24 cellular contexts compared by ENCODE assay signal in the genomic region with DNA sequence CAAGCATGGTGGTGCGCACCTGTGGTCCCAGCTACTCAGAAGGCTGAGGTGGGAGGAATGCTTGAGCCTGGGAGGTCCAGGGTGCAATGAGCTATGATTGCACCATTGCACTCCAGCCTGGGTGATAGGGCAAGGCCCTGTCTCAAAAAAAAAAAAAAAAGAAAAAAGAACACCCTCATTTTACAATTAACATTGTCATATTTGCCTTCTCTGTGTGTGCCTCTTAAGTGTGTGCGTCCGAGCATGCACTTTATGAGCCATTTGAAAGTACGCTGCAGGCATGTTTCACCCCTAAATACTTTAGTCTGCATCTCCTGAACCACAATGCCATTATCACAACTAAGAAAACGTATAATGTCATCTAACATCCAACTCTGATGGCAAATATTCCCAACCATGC. TPM values are rescaled to one million over a fixed set of nuclear protein-coding genes. Genes with fewer than 3 reads are reported as not detected.
"Had no signal": no experiment of that assay in that cellular context is flagged by ENCODE, and none has a peak within 500 bp of the region (broad histone marks: within the 10 kb centered on the region; RNA-seq: fewer than 3 reads in every experiment).

No MANE protein-coding gene starts in this region.

- DNase-seq: activated CD4-positive, alpha-beta memory T cell treated with anti-CD3 and anti-CD28 coated beads, Interleukin-2, amount 10 ng/mL, durations not matched to agents 7 days and 5 days; activated CD4-positive, alpha-beta T cell treated with anti-CD3 and anti-CD28 coated beads for 36 hours; activated CD4-positive, alpha-beta T cell treated with anti-CD3 and anti-CD28 coated beads, Interleukin-2, amount 50 U/mL, for 1 hour; activated gamma-delta T cell; activated naive CD4-positive, alpha-beta T cell treated with anti-CD3 and anti-CD28 coated beads for 36 hours; activated T-cell treated with anti-CD3 and anti-CD28 coated beads for 4 hours; activated T-cell treated with anti-CD3 and anti-CD28 coated beads, Interleukin-2, amount 50 U/mL, for 48 hours; central memory CD4-positive, alpha-beta T cell; MM.1S; NCI-H1105 treated with DMSO at 0.1 percent for 48 hours; NCI-H1436 treated with DMSO at 0.1 percent for 48 hours; NCI-H187; NCI-H2081; NCI-H524; PC-9; T-cell; T-helper 2 cell; T1000 had no signal

- H3K27me3 Mint-ChIP-seq: activated naive CD8-positive, alpha-beta T cell; activated T-helper 17 cell treated with anti-CD3 and anti-CD28 coated beads, Interleukin-2, amount 50 U/mL, for 72 hours had no signal

- H3K27ac Mint-ChIP-seq: activated CD4-positive, alpha-beta memory T cell treated with anti-CD3 and anti-CD28 coated beads, Interleukin-2, amount 10 ng/mL, durations not matched to agents 7 days and 5 days; activated CD4-positive, alpha-beta T cell treated with anti-CD3 and anti-CD28 coated beads for 36 hours; activated naive CD4-positive, alpha-beta T cell treated with anti-CD3 and anti-CD28 coated beads for 36 hours; activated naive CD8-positive, alpha-beta T cell; activated T-helper 17 cell treated with anti-CD3 and anti-CD28 coated beads, Interleukin-2, amount 50 U/mL, for 72 hours; T-cell had no signal

- H3K4me3 ChIP-seq: PC-9, SK-N-MC had no signal

- H3K4me1 Mint-ChIP-seq: activated T-helper 17 cell treated with anti-CD3 and anti-CD28 coated beads, Interleukin-2, amount 50 U/mL, for 72 hours had no signal

- FAIRE-seq: bronchial epithelial cell, TTC549 had no signal

- H3K36me3 Mint-ChIP-seq: activated naive CD8-positive, alpha-beta T cell; T-cell had no signal

- H3K4me3 Mint-ChIP-seq: activated CD4-positive, alpha-beta memory T cell treated with anti-CD3 and anti-CD28 coated beads, Interleukin-2, amount 10 ng/mL, durations not matched to agents 7 days and 5 days; activated CD4-positive, alpha-beta T cell treated with anti-CD3 and anti-CD28 coated beads for 36 hours; activated naive CD4-positive, alpha-beta T cell treated with anti-CD3 and anti-CD28 coated beads for 36 hours; activated naive CD8-positive, alpha-beta T cell; activated T-helper 17 cell treated with anti-CD3 and anti-CD28 coated beads, Interleukin-2, amount 50 U/mL, for 72 hours; T-cell had no signal

- ATAC-seq: activated CD4-positive, alpha-beta T cell treated with anti-CD3 and anti-CD28 coated beads for 36 hours; activated T-helper 17 cell treated with anti-CD3 and anti-CD28 coated beads, Interleukin-2, amount 50 U/mL, for 72 hours; T-cell had no signal

- H2AFZ ChIP-seq: PC-9 had no signal

- H3K9me3 Mint-ChIP-seq: activated CD4-positive, alpha-beta memory T cell treated with anti-CD3 and anti-CD28 coated beads, Interleukin-2, amount 10 ng/mL, durations not matched to agents 7 days and 5 days; activated naive CD4-positive, alpha-beta T cell treated with anti-CD3 and anti-CD28 coated beads for 36 hours; activated T-helper 17 cell treated with anti-CD3 and anti-CD28 coated beads, Interleukin-2, amount 50 U/mL, for 72 hours; T-cell had no signal

- H3K4me2 ChIP-seq: PC-9 had no signal

- H3K27ac ChIP-seq: SK-N-MC had no signal

RNA-seq across cellular contexts. Expression of gene CDH1, which starts 37.9 kb away (rescaled TPM):
- total RNA-seq: activated CD8-positive, alpha-beta memory T cell treated with anti-CD3 and anti-CD28 coated beads for 36 hours had no signal
